In genomic region chr15:80140909-80141308, GRCh38 we compare ENCODE assay signal across 37 cellular contexts.
"Had no signal": no experiment of that assay in that cellular context is flagged by ENCODE, and none has a peak within 500 bp of the region (broad histone marks: within the 10 kb centered on the region; RNA-seq: fewer than 3 reads in every experiment).

No MANE protein-coding gene starts in this region.

- H3K4me3 Mint-ChIP-seq: activated CD4-positive, alpha-beta memory T cell treated with anti-CD3 and anti-CD28 coated beads, Interleukin-2, amount 10 ng/mL, durations not matched to agents 7 days and 5 days; activated CD4-positive, alpha-beta T cell treated with anti-CD3 and anti-CD28 coated beads for 36 hours; activated CD4-positive, alpha-beta T cell treated with anti-CD3 and anti-CD28 coated beads, Interleukin-2, amount 10 ng/mL, durations not matched to agents 7 days and 5 days; activated CD8-positive, alpha-beta memory T cell treated with anti-CD3 and anti-CD28 coated beads, Interleukin-2, amount 10 ng/mL, durations not matched to agents 7 days and 5 days; activated CD8-positive, alpha-beta T cell treated with anti-CD3 and anti-CD28 coated beads, Interleukin-2, amount 10 ng/mL, durations not matched to agents 7 days and 5 days; activated naive CD4-positive, alpha-beta T cell treated with anti-CD3 and anti-CD28 coated beads, Interleukin-2, amount 10 ng/mL, durations not matched to agents 7 days and 5 days; activated naive CD4-positive, alpha-beta T cell treated with anti-CD3 and anti-CD28 coated beads, Interleukin-2, amount 50 U/mL, for 24 hours; activated naive CD8-positive, alpha-beta T cell; activated naive CD8-positive, alpha-beta T cell treated with anti-CD3 and anti-CD28 coated beads, Interleukin-2, amount 10 ng/mL, durations not matched to agents 7 days and 5 days; activated naive CD8-positive, alpha-beta T cell treated with anti-CD3 and anti-CD28 coated beads, Interleukin-2, amount 50 U/mL, for 24 hours; activated T-cell treated with anti-CD3 and anti-CD28 coated beads, Interleukin-2, amount 50 U/mL, for 24 hours; brain; central memory CD8-positive, alpha-beta T cell; T-helper 2 cell treated with Interferon-gamma antibody and Interleukin-4, amounts not matched to agents 5 μg/mL and 100 μg/mL, for 36 hours; WTC11 had no signal

- H3K27ac Mint-ChIP-seq: activated CD4-positive, alpha-beta memory T cell treated with anti-CD3 and anti-CD28 coated beads, Interleukin-2, amount 10 ng/mL, durations not matched to agents 7 days and 5 days; activated CD4-positive, alpha-beta T cell treated with anti-CD3 and anti-CD28 coated beads for 36 hours; activated CD4-positive, alpha-beta T cell treated with anti-CD3 and anti-CD28 coated beads, Interleukin-2, amount 10 ng/mL, durations not matched to agents 7 days and 5 days; activated CD8-positive, alpha-beta memory T cell treated with anti-CD3 and anti-CD28 coated beads, Interleukin-2, amount 10 ng/mL, durations not matched to agents 7 days and 5 days; activated CD8-positive, alpha-beta T cell treated with anti-CD3 and anti-CD28 coated beads, Interleukin-2, amount 10 ng/mL, durations not matched to agents 7 days and 5 days; activated naive CD4-positive, alpha-beta T cell treated with anti-CD3 and anti-CD28 coated beads, Interleukin-2, amount 10 ng/mL, durations not matched to agents 7 days and 5 days; activated naive CD4-positive, alpha-beta T cell treated with anti-CD3 and anti-CD28 coated beads, Interleukin-2, amount 50 U/mL, for 24 hours; activated naive CD8-positive, alpha-beta T cell; activated naive CD8-positive, alpha-beta T cell treated with anti-CD3 and anti-CD28 coated beads, Interleukin-2, amount 10 ng/mL, durations not matched to agents 7 days and 5 days; activated naive CD8-positive, alpha-beta T cell treated with anti-CD3 and anti-CD28 coated beads, Interleukin-2, amount 50 U/mL, for 24 hours; activated T-cell treated with anti-CD3 and anti-CD28 coated beads, Interleukin-2, amount 50 U/mL, for 24 hours; activated T-helper 2 cell treated with anti-CD3 and anti-CD28 coated beads, Interferon-gamma antibody, Interleukin-2, Interleukin-4, amounts not matched to agents 10 μg/mL and 5 μg/mL and 100 μg/mL, durations not matched to agents 14 hours and 24 hours and 36 hours; brain; T-helper 2 cell treated with Interferon-gamma antibody and Interleukin-4, amounts not matched to agents 5 μg/mL and 100 μg/mL, for 36 hours; WTC11 had no signal

- H3K4me1 Mint-ChIP-seq: activated CD4-positive, alpha-beta memory T cell treated with anti-CD3 and anti-CD28 coated beads, Interleukin-2, amount 10 ng/mL, durations not matched to agents 7 days and 5 days; activated CD4-positive, alpha-beta T cell treated with anti-CD3 and anti-CD28 coated beads for 36 hours; activated CD4-positive, alpha-beta T cell treated with anti-CD3 and anti-CD28 coated beads, Interleukin-2, amount 10 ng/mL, durations not matched to agents 7 days and 5 days; activated CD8-positive, alpha-beta memory T cell treated with anti-CD3 and anti-CD28 coated beads, Interleukin-2, amount 10 ng/mL, durations not matched to agents 7 days and 5 days; activated naive CD4-positive, alpha-beta T cell treated with anti-CD3 and anti-CD28 coated beads, Interleukin-2, amount 10 ng/mL, durations not matched to agents 7 days and 5 days; activated naive CD4-positive, alpha-beta T cell treated with anti-CD3 and anti-CD28 coated beads, Interleukin-2, amount 50 U/mL, for 24 hours; activated naive CD8-positive, alpha-beta T cell treated with anti-CD3 and anti-CD28 coated beads, Interleukin-2, amount 50 U/mL, for 24 hours; central memory CD8-positive, alpha-beta T cell; WTC11 had no signal

- H3K9me3 ChIP-seq: ascending aorta had no signal

- H3K27me3 ChIP-seq: ascending aorta, cardiac muscle cell had no signal

- H3K27me3 Mint-ChIP-seq: activated CD4-positive, alpha-beta T cell treated with anti-CD3 and anti-CD28 coated beads for 36 hours; activated naive CD4-positive, alpha-beta T cell treated with anti-CD3 and anti-CD28 coated beads, Interleukin-2, amount 50 U/mL, for 24 hours; activated naive CD8-positive, alpha-beta T cell; activated naive CD8-positive, alpha-beta T cell treated with anti-CD3 and anti-CD28 coated beads, Interleukin-2, amount 50 U/mL, for 24 hours; activated T-cell treated with anti-CD3 and anti-CD28 coated beads, Interleukin-2, amount 50 U/mL, for 24 hours; brain; central memory CD8-positive, alpha-beta T cell had no signal

- ATAC-seq: activated CD4-positive, alpha-beta T cell treated with anti-CD3 and anti-CD28 coated beads for 36 hours; activated CD4-positive, CD25-positive, alpha-beta regulatory T cell treated with anti-CD3 and anti-CD28 coated beads, Interleukin-2, amount 50 U/mL, for 24 hours; activated CD8-positive, alpha-beta memory T cell treated with anti-CD3 and anti-CD28 coated beads, Interleukin-2, amount 10 ng/mL, durations not matched to agents 7 days and 5 days; activated CD8-positive, alpha-beta T cell treated with anti-CD3 and anti-CD28 coated beads, Interleukin-2, amount 10 ng/mL, durations not matched to agents 7 days and 5 days; activated naive CD8-positive, alpha-beta T cell treated with anti-CD3 and anti-CD28 coated beads, Interleukin-2, amount 50 U/mL, for 24 hours; WTC11 had no signal

- DNase-seq: activated CD4-positive, alpha-beta memory T cell treated with anti-CD3 and anti-CD28 coated beads, Interleukin-2, amount 10 ng/mL, durations not matched to agents 7 days and 5 days; activated CD4-positive, alpha-beta T cell treated with anti-CD3 and anti-CD28 coated beads for 1 hour; activated CD4-positive, alpha-beta T cell treated with anti-CD3 and anti-CD28 coated beads for 36 hours; activated CD4-positive, alpha-beta T cell treated with anti-CD3 and anti-CD28 coated beads for 48 hours; activated CD4-positive, alpha-beta T cell treated with anti-CD3 and anti-CD28 coated beads, Interleukin-2, amount 10 ng/mL, durations not matched to agents 7 days and 5 days; activated CD4-positive, alpha-beta T cell treated with anti-CD3 and anti-CD28 coated beads, Interleukin-2, amount 50 U/mL, for 48 hours; activated CD4-positive, CD25-positive, alpha-beta regulatory T cell; activated CD8-positive, alpha-beta memory T cell treated with anti-CD3 and anti-CD28 coated beads for 24 hours; activated CD8-positive, alpha-beta memory T cell treated with anti-CD3 and anti-CD28 coated beads, Interleukin-2, amount 10 ng/mL, durations not matched to agents 7 days and 5 days; activated CD8-positive, alpha-beta memory T cell treated with anti-CD3 and anti-CD28 coated beads, Interleukin-2, amount 50 U/mL, for 48 hours; activated CD8-positive, alpha-beta T cell treated with anti-CD3 and anti-CD28 coated beads, Interleukin-2, amount 10 ng/mL, durations not matched to agents 7 days and 5 days; activated effector memory CD4-positive, alpha-beta T cell treated with Interleukin-2 at 50 U/mL for 16 hours; activated gamma-delta T cell; activated naive CD4-positive, alpha-beta T cell treated with anti-CD3 and anti-CD28 coated beads, Interleukin-2, amount 10 ng/mL, durations not matched to agents 7 days and 5 days; activated naive CD4-positive, alpha-beta T cell treated with Interleukin-2 at 50 U/mL for 16 hours; activated naive CD8-positive, alpha-beta T cell treated with anti-CD3 and anti-CD28 coated beads, Interleukin-2, amount 10 ng/mL, durations not matched to agents 7 days and 5 days; activated naive CD8-positive, alpha-beta T cell treated with anti-CD3 and anti-CD28 coated beads, Interleukin-2, amount 50 U/mL, for 24 hours; activated T-cell treated with anti-CD3 and anti-CD28 coated beads, Interleukin-2, amount 50 U/mL, for 24 hours; activated T-cell treated with anti-CD3 and anti-CD28 coated beads, Interleukin-2, amount 50 U/mL, for 48 hours; amygdala; anterior cingulate cortex; caudate nucleus; cerebellar nuclear complex; T-helper 2 cell; T-helper 9 cell; WERI-Rb-1 had no signal

- H3K27ac ChIP-seq: ascending aorta, cardiac muscle cell, WERI-Rb-1 had no signal

- H3K4me1 ChIP-seq: ascending aorta had no signal

- FAIRE-seq: bronchial epithelial cell had no signal

- H3K36me3 ChIP-seq: WERI-Rb-1 had no signal

- H3K4me3 ChIP-seq: ascending aorta, cardiac muscle cell had no signal

- H3K36me3 Mint-ChIP-seq: brain had no signal
